Comparison of ENCODE assay signal across 2 cellular contexts in genomic region chr2:86039963-86040655, GRCh38.
TF ChIP-seq lines count a peak whose summit lies in the region.

No MANE protein-coding gene starts in this region.

TF ChIP-seq in K562, 482 proteins besides CTCF, POLR2A, EP300 and RAD21:
- TF ChIP-seq ZBTB12 (CRISPR knock-in tag; IDR thresholded peaks at IDR 0.05) (no peak), POLR2G (IDR thresholded peaks at IDR 0.05; ENCODE audit: low read depth, low read length) (0 out of 2 replicates have a peak, but pooled peaks have one; percentile 30), ZNF551 (CRISPR knock-in tag; IDR thresholded peaks at IDR 0.05) (no peak), BRF2 (IDR thresholded peaks at IDR 0.05; ENCODE audit: borderline replicate concordance, insufficient read depth, insufficient read length) (no peak)
TF ChIP-seq in K562: peak in this region for 1.

TF ChIP-seq in SK-N-SH, 30 proteins besides CTCF, POLR2A, EP300 and RAD21:
- TF ChIP-seq MEF2A (IDR thresholded peaks at IDR 0.05; ENCODE audit: borderline replicate concordance, low read depth) (no peak), MAX (IDR thresholded peaks at IDR 0.05; ENCODE audit: low read depth) (no peak), TCF12 (IDR thresholded peaks at IDR 0.05) (no peak), SIN3A (IDR thresholded peaks at IDR 0.05; ENCODE audit: borderline replicate concordance, low read depth, low read length) (no peak), PBX3 (IDR thresholded peaks at IDR 0.05) (no peak), ELF1 (IDR thresholded peaks at IDR 0.05) (no peak), YY1 (IDR thresholded peaks at IDR 0.05; ENCODE audit: low read depth) (no peak), POLR2AphosphoS5 (IDR thresholded peaks at IDR 0.05; ENCODE audit: low read depth, low read length) (no peak), GATA2 (CRISPR knock-in tag; IDR thresholded peaks at IDR 0.05) (no peak), NFIC (IDR thresholded peaks at IDR 0.05; ENCODE audit: borderline replicate concordance) (no peak), GABPA (IDR thresholded peaks at IDR 0.05; ENCODE audit: low read depth) (no peak), EZH2phosphoT487 (IDR thresholded peaks at IDR 0.05; ENCODE audit: borderline replicate concordance, low read depth) (no peak), RFX5 (IDR thresholded peaks at IDR 0.05; ENCODE audit: low read length) (no peak), IRF3 (IDR thresholded peaks at IDR 0.05; ENCODE audit: low read depth, low read length) (no peak)
